In genomic region chr14:37179896-37180502, GRCh38 we compare ENCODE assay signal across 18 cellular contexts. TPM values are rescaled to one million over a fixed set of nuclear protein-coding genes. Genes with fewer than 3 reads are reported as not detected.
"Had no signal": no experiment of that assay in that cellular context is flagged by ENCODE, and none has a peak within 500 bp of the region (broad histone marks: within the 10 kb centered on the region; RNA-seq: fewer than 3 reads in every experiment).

No MANE protein-coding gene starts in this region.

- H3K27me3 Mint-ChIP-seq: stimulated activated naive CD8-positive, alpha-beta T cell treated with anti-CD3 and anti-CD28 coated beads, Interleukin-15, amount 100 ng/mL, for 72 hours had no signal

- ATAC-seq: activated naive CD4-positive, alpha-beta T cell treated with anti-CD3 and anti-CD28 coated beads, Interleukin-2, amount 50 U/mL, for 72 hours; activated T-cell treated with anti-CD3 and anti-CD28 coated beads, Interleukin-2, amount 50 U/mL, for 4 hours; gastrocnemius medialis; heart right ventricle; left ventricle myocardium superior; pancreas; stimulated activated naive CD8-positive, alpha-beta T cell treated with anti-CD3 and anti-CD28 coated beads, Interleukin-15, amount 100 ng/mL, for 72 hours had no signal

- H3K36me3 ChIP-seq: esophagus muscularis mucosa, gastrocnemius medialis, heart right ventricle, pancreas, thoracic aorta had no signal

- DNase-seq: activated CD4-positive, alpha-beta T cell treated with anti-CD3 and anti-CD28 coated beads for 1 hour; activated CD4-positive, alpha-beta T cell treated with anti-CD3 and anti-CD28 coated beads, Interleukin-2, amount 50 U/mL, for 48 hours; activated effector memory CD4-positive, alpha-beta T cell treated with anti-CD3 and anti-CD28 coated beads, Interleukin-2, amount 50 U/mL, for 16 hours; activated T-cell treated with anti-CD3 and anti-CD28 coated beads, Interleukin-2, amount 50 U/mL, for 4 hours; dorsolateral prefrontal cortex; gastrocnemius medialis; heart right ventricle; kidney; left ventricle myocardium superior; naive B cell; pancreas; stimulated activated CD4-positive, alpha-beta T cell treated with anti-CD3 and anti-CD28 coated beads, Interleukin-4, amount 100 ng/mL, for 4 hours; stimulated activated naive CD8-positive, alpha-beta T cell treated with anti-CD3 and anti-CD28 coated beads, Interleukin-15, amount 100 ng/mL, for 72 hours; T1000 had no signal

- H3K27ac ChIP-seq: dorsolateral prefrontal cortex, esophagus muscularis mucosa, gastrocnemius medialis, heart right ventricle, pancreas, thoracic aorta had no signal

- H3K27me3 ChIP-seq: dorsolateral prefrontal cortex, esophagus muscularis mucosa, gastrocnemius medialis, pancreas had no signal

- H3K27ac Mint-ChIP-seq: activated naive CD4-positive, alpha-beta T cell treated with anti-CD3 and anti-CD28 coated beads, Interleukin-2, amount 50 U/mL, for 72 hours; mesothelial cell of epicardium; naive B cell; stimulated activated naive CD8-positive, alpha-beta T cell treated with anti-CD3 and anti-CD28 coated beads, Interleukin-15, amount 100 ng/mL, for 72 hours had no signal

- H3K36me3 Mint-ChIP-seq: mesothelial cell of epicardium, naive B cell had no signal

- H3K4me3 ChIP-seq: dorsolateral prefrontal cortex, esophagus muscularis mucosa, gastrocnemius medialis, heart right ventricle, pancreas, thoracic aorta had no signal

- H3K4me3 Mint-ChIP-seq: activated T-cell treated with anti-CD3 and anti-CD28 coated beads, Interleukin-2, amount 50 U/mL, for 4 hours; mesothelial cell of epicardium; naive B cell; stimulated activated naive CD8-positive, alpha-beta T cell treated with anti-CD3 and anti-CD28 coated beads, Interleukin-15, amount 100 ng/mL, for 72 hours had no signal

- H3K9me3 ChIP-seq: esophagus muscularis mucosa, gastrocnemius medialis, heart right ventricle, pancreas, thoracic aorta had no signal

- H3K4me1 Mint-ChIP-seq: mesothelial cell of epicardium; naive B cell; stimulated activated naive CD8-positive, alpha-beta T cell treated with anti-CD3 and anti-CD28 coated beads, Interleukin-15, amount 100 ng/mL, for 72 hours had no signal

RNA-seq across cellular contexts. Expression of gene SLC25A21, which starts 7.6 kb away (rescaled TPM):
- total RNA-seq: activated naive CD4-positive, alpha-beta T cell treated with anti-CD3 and anti-CD28 coated beads, Interleukin-2, amount 50 U/mL, for 72 hours; activated T-cell treated with anti-CD3 and anti-CD28 coated beads, Interleukin-2, amount 50 U/mL, for 4 hours had no signal
